ENCODE assay signal across 8 cellular contexts in genomic region chr4:70734168-70734954, GRCh38. TPM values are rescaled to one million over a fixed set of nuclear protein-coding genes. Genes with fewer than 3 reads are reported as not detected.
DNase-seq lines count a peak whose midpoint lies in the region; ATAC-seq and TF ChIP-seq lines count a peak whose summit lies in the region.

No MANE protein-coding gene starts in this region.

- no peaks in the 10 kb centered on the region for H3K27me3 Mint-ChIP-seq in activated naive CD8-positive, alpha-beta T cell treated with anti-CD3 and anti-CD28 coated beads, Interleukin-2, amount 50 U/mL, for 24 hours

- TF ChIP-seq CTCF in NB4 (IDR thresholded peaks at IDR 0.05; ENCODE audit: low read depth, low read length) (no peak), right atrium auricular region (IDR thresholded peaks at IDR 0.05) (no peak)

- peak; percentile 30 for DNase-seq in stimulated activated CD4-positive, alpha-beta T cell treated with anti-CD3 and anti-CD28 coated beads, Interleukin-4, amount 100 ng/mL, for 24 hours
- no peak for DNase-seq in stimulated activated CD4-positive, alpha-beta T cell treated with anti-CD3 and anti-CD28 coated beads, Interleukin-4, amount 100 ng/mL, for 1 hour
- DNase-seq in NB4 (ENCODE audit: low read depth) = peak; percentile 81
- DNase-seq in activated naive CD8-positive, alpha-beta T cell treated with anti-CD3 and anti-CD28 coated beads, Interleukin-2, amount 50 U/mL, for 24 hours = no peak
- no peak for DNase-seq in right atrium auricular region (ENCODE audit: low spot score)
- no peak for DNase-seq in NCI-H1930 (lab: John Stamatoyannopoulos, UW)

- TF ChIP-seq POLR2A in NB4 (IDR thresholded peaks at IDR 0.05; ENCODE audit: extremely low read depth, insufficient read length) = no peak

- H3K4me3 ChIP-seq in NB4 (ENCODE audit: low read depth, low read length) = peak overlapping the region; percentile 73
- H3K4me3 ChIP-seq in right atrium auricular region = peak overlapping the region; percentile 22 to 45
- H3K4me3 ChIP-seq in skeletal muscle tissue (ENCODE audit: low read length in 3 of 3) = peak overlapping the region; percentile 56 to 74 (median 70)

- H3K9me3 Mint-ChIP-seq in activated naive CD8-positive, alpha-beta T cell treated with anti-CD3 and anti-CD28 coated beads, Interleukin-2, amount 50 U/mL, for 24 hours = no peaks in the 10 kb centered on the region

- peak overlapping the region; percentile 82 for H3K4me3 Mint-ChIP-seq in activated naive CD8-positive, alpha-beta T cell treated with anti-CD3 and anti-CD28 coated beads, Interleukin-2, amount 50 U/mL, for 24 hours

- H3K27ac ChIP-seq in right atrium auricular region = peak overlapping the region; percentile 74 to 79
- H3K27ac ChIP-seq in skeletal muscle tissue (ENCODE audit: low read depth, low read length) = peak overlapping the region; percentile 21

- no peaks in the 10 kb centered on the region for H3K36me3 Mint-ChIP-seq in activated naive CD8-positive, alpha-beta T cell treated with anti-CD3 and anti-CD28 coated beads, Interleukin-2, amount 50 U/mL, for 24 hours (ENCODE audit: low read depth)

- H3K27me3 ChIP-seq in right atrium auricular region (no peaks in the 10 kb centered on the region), skeletal muscle tissue (ENCODE audit: control insufficient read depth in 3 of 3, insufficient read depth in 3 of 3, low read length in 3 of 3) (no peaks in the 10 kb centered on the region)

- H3K4me1 Mint-ChIP-seq in activated naive CD8-positive, alpha-beta T cell treated with anti-CD3 and anti-CD28 coated beads, Interleukin-2, amount 50 U/mL, for 24 hours = peaks cover 43% of the 10 kb centered on the region

- peak overlapping the region; percentile 85 for H3K27ac Mint-ChIP-seq in activated naive CD8-positive, alpha-beta T cell treated with anti-CD3 and anti-CD28 coated beads, Interleukin-2, amount 50 U/mL, for 24 hours

- peak overlapping the region; percentile 46 to 79 (median 67) for H3K9ac ChIP-seq in skeletal muscle tissue (ENCODE audit: low read depth in 1 of 3, low read length in 3 of 3)

- H3K36me3 ChIP-seq in right atrium auricular region = no peaks in the 10 kb centered on the region
- no peaks in the 10 kb centered on the region for H3K36me3 ChIP-seq in skeletal muscle tissue (ENCODE audit: control insufficient read depth in 3 of 3, insufficient read depth in 3 of 3, low read length in 3 of 3)

- H3K4me1 ChIP-seq in right atrium auricular region (peaks cover 0 to 22% of the 10 kb centered on the region in 2 donors), skeletal muscle tissue (ENCODE audit: control insufficient read depth in 3 of 3, insufficient read depth in 3 of 3, low read length in 3 of 3) (peaks cover 11 to 15% (median 12%) of the 10 kb centered on the region in 3 donors)

- peak; percentile 86 for ATAC-seq in HG02588 (IDR thresholded peaks at IDR 0.05; ENCODE audit: unreplicated experiment)
- peak; percentile 94 for ATAC-seq in activated naive CD8-positive, alpha-beta T cell treated with anti-CD3 and anti-CD28 coated beads, Interleukin-2, amount 50 U/mL, for 24 hours

- H3K9me3 ChIP-seq in right atrium auricular region (no peaks in the 10 kb centered on the region), skeletal muscle tissue (ENCODE audit: control insufficient read depth in 3 of 3, low read length in 3 of 3) (no peaks in the 10 kb centered on the region)

RNA-seq across cellular contexts. Expression of gene RUFY3, which starts 12.6 kb away (rescaled TPM):
- total RNA-seq in right atrium auricular region (10 to 100 TPM; 14.7 to 16.7 TPM), skeletal muscle tissue (60.0 TPM)

RNA-seq across cellular contexts. Expression of gene UTP3, which starts 46.0 kb away (rescaled TPM):
- total RNA-seq in right atrium auricular region = 10 to 100 TPM; 12.5 to 14.0 TPM
- 13.6 TPM for total RNA-seq in skeletal muscle tissue

Comparison
In these comparisons a context has a peak if more than half of its experiments do, and no peak if none do; other contexts are left out.
1. DNase-seq: peak in stimulated activated CD4-positive, alpha-beta T cell treated with anti-CD3 and anti-CD28 coated beads, Interleukin-4, amount 100 ng/mL, for 24 hours (single experiment) and NB4 (single experiment); none in stimulated activated CD4-positive, alpha-beta T cell treated with anti-CD3 and anti-CD28 coated beads, Interleukin-4, amount 100 ng/mL, for 1 hour (single experiment), activated naive CD8-positive, alpha-beta T cell treated with anti-CD3 and anti-CD28 coated beads, Interleukin-2, amount 50 U/mL, for 24 hours (single experiment), right atrium auricular region (single experiment) and NCI-H1930 (0 of 2).
2. Peak in every context shown above with its lines, with median percentiles within 50 percentile points of each other: H3K4me3 ChIP-seq.